Comparison of ENCODE assay signal across 8 cellular contexts in genomic region chr2:168346725-168347477, GRCh38.
DNase-seq lines count a peak whose midpoint lies in the region; ATAC-seq and TF ChIP-seq lines count a peak whose summit lies in the region.

No MANE protein-coding gene starts in this region.

- peak overlapping the region; percentile 66 for H3K4me3 ChIP-seq in kidney epithelial cell (ENCODE audit: low read depth, low read length)

- ATAC-seq in HG02870 (IDR thresholded peaks at IDR 0.05; ENCODE audit: unreplicated experiment) (peak; percentile 64), WTC11 (peak; percentile 52)
- peak; percentile 43 for ATAC-seq in central memory CD8-positive, alpha-beta T cell (replicated peaks; ENCODE audit: extremely low read depth, poor library complexity, severe bottlenecking)

- H3K27me3 Mint-ChIP-seq in WTC11 (ENCODE audit: low read depth) = no peaks in the 10 kb centered on the region
- H3K27me3 Mint-ChIP-seq in central memory CD8-positive, alpha-beta T cell = peaks cover 29% of the 10 kb centered on the region

- H3K36me3 Mint-ChIP-seq in WTC11 = no peaks in the 10 kb centered on the region
- peaks cover 2% of the 10 kb centered on the region for H3K36me3 Mint-ChIP-seq in central memory CD8-positive, alpha-beta T cell (ENCODE audit: insufficient read depth)

- H3K27ac Mint-ChIP-seq in WTC11 = peak overlapping the region; percentile 24; the same call in 1 of the 2 replicates
- H3K27ac Mint-ChIP-seq in central memory CD8-positive, alpha-beta T cell (ENCODE audit: low read depth) = no peak overlapping the region

- DNase-seq in NCI-H1417 (lab: John Stamatoyannopoulos, UW) (peak; percentile 36 to 74 (median 61)), NCI-H1417 treated with DMSO at 0.1 percent for 48 hours (lab: John Stamatoyannopoulos, UW) (no peak), NCI-H2081 treated with DMSO at 0.1 percent for 48 hours (lab: John Stamatoyannopoulos, UW) (peak; percentile 41), WTC11 (ENCODE audit: low spot score) (peak; percentile 71), kidney epithelial cell (ENCODE audit: low read depth) (no peak)
- peak; percentile 39 to 44 for DNase-seq in central memory CD8-positive, alpha-beta T cell (ENCODE audit: low spot score in 2 of 2)
- DNase-seq in stimulated activated CD4-positive, alpha-beta T cell treated with anti-CD3 and anti-CD28 coated beads, Interleukin-15, amount 100 ng/mL, for 48 hours (ENCODE audit: low read depth in 2 of 2) = peak; percentile 25 to 51

- H3K4me3 Mint-ChIP-seq in WTC11 = peak overlapping the region; percentile 74
- peak overlapping the region; percentile 72 for H3K4me3 Mint-ChIP-seq in central memory CD8-positive, alpha-beta T cell

- H3K9me3 Mint-ChIP-seq in WTC11 = peaks cover 4% of the 10 kb centered on the region
- no peaks in the 10 kb centered on the region for H3K9me3 Mint-ChIP-seq in central memory CD8-positive, alpha-beta T cell

- no peaks in the 10 kb centered on the region for H3K36me3 ChIP-seq in kidney epithelial cell (ENCODE audit: control insufficient read depth, insufficient read depth, low read length)

- TF ChIP-seq CTCF in WTC11 (IDR thresholded peaks at IDR 0.05) (peak; percentile 73), kidney epithelial cell (IDR thresholded peaks at IDR 0.05; ENCODE audit: insufficient read depth, low read length, poor library complexity, severe bottlenecking) (peak; percentile 74)

- H3K27me3 ChIP-seq in kidney epithelial cell (ENCODE audit: control insufficient read depth, insufficient read depth, low read length) = no peaks in the 10 kb centered on the region

- H3K4me1 Mint-ChIP-seq in WTC11 = peaks cover 20% of the 10 kb centered on the region
- peaks cover 8% of the 10 kb centered on the region for H3K4me1 Mint-ChIP-seq in central memory CD8-positive, alpha-beta T cell

- POLR2A ChIA-PET in WTC11 (lab: Charles Lee) = interaction anchor here (1.2 kb wide), 1 partner anchor 143 kb away, joined by 3 read pairs; no protein-coding TSS in a partner anchor

- CTCF ChIA-PET in WTC11 (lab: Charles Lee) = interaction anchor here (0.7 to 3.1 kb wide), 25 partner anchors 8 to 505 kb away, joined by 3 to 21 read pairs (median 3); no protein-coding TSS in a partner anchor

TF ChIP-seq in WTC11, 78 proteins besides CTCF, POLR2A, EP300 and RAD21 (continues in another document):
- no peak for TF ChIP-seq OVOL2 (CRISPR knock-in tag; IDR thresholded peaks at IDR 0.05; ENCODE audit: borderline replicate concordance)
- no peak for TF ChIP-seq IRF2 (CRISPR knock-in tag; IDR thresholded peaks at IDR 0.05; ENCODE audit: borderline replicate concordance, low read depth)
- no peak for TF ChIP-seq ESRRA (CRISPR knock-in tag; IDR thresholded peaks at IDR 0.05; ENCODE audit: borderline replicate concordance)
- TF ChIP-seq ZNF219 (CRISPR knock-in tag; IDR thresholded peaks at IDR 0.05; ENCODE audit: borderline replicate concordance) = no peak
- TF ChIP-seq ZNF317 (CRISPR knock-in tag; IDR thresholded peaks at IDR 0.05; ENCODE audit: borderline replicate concordance, low read depth) = no peak
- no peak for TF ChIP-seq E2F5 (CRISPR knock-in tag; IDR thresholded peaks at IDR 0.05)
- no peak for TF ChIP-seq AR (CRISPR knock-in tag; IDR thresholded peaks at IDR 0.05)
- TF ChIP-seq ZNF121 (CRISPR knock-in tag; IDR thresholded peaks at IDR 0.05) = no peak
- no peak for TF ChIP-seq SP1 (CRISPR knock-in tag; conservative IDR thresholded peaks at IDR 0.05)
- TF ChIP-seq ZNF512 (CRISPR knock-in tag; IDR thresholded peaks at IDR 0.05; ENCODE audit: borderline replicate concordance) = no peak
- no peak for TF ChIP-seq ATF1 (CRISPR knock-in tag; IDR thresholded peaks at IDR 0.05)
- TF ChIP-seq ETV6 (CRISPR knock-in tag; IDR thresholded peaks at IDR 0.05) = no peak
- no peak for TF ChIP-seq SMAD4 (CRISPR knock-in tag; IDR thresholded peaks at IDR 0.05)
- no peak for TF ChIP-seq USF2 (CRISPR knock-in tag; IDR thresholded peaks at IDR 0.05)
- no peak for TF ChIP-seq FOXP4 (CRISPR knock-in tag; IDR thresholded peaks at IDR 0.05)
- no peak for TF ChIP-seq ZSCAN18 (CRISPR knock-in tag; IDR thresholded peaks at IDR 0.05)
- no peak for TF ChIP-seq MLX (CRISPR knock-in tag; IDR thresholded peaks at IDR 0.05)
- no peak for TF ChIP-seq NR2C2 (CRISPR knock-in tag; IDR thresholded peaks at IDR 0.05)

Comparison
In these comparisons a context has a peak if more than half of its experiments do, and no peak if none do; other contexts are left out.
1. DNase-seq: peak in NCI-H1417 (3 of 3), NCI-H2081 treated with DMSO at 0.1 percent for 48 hours (single experiment), WTC11 (single experiment), central memory CD8-positive, alpha-beta T cell (2 of 2) and stimulated activated CD4-positive, alpha-beta T cell treated with anti-CD3 and anti-CD28 coated beads, Interleukin-15, amount 100 ng/mL, for 48 hours (2 of 2); none in NCI-H1417 treated with DMSO at 0.1 percent for 48 hours (single experiment) and kidney epithelial cell (single experiment).
2. Peak in every context shown above with its lines, with median percentiles within 50 percentile points of each other: ATAC-seq.